ENCODE assay signal across 18 cellular contexts in the genomic region with DNA sequence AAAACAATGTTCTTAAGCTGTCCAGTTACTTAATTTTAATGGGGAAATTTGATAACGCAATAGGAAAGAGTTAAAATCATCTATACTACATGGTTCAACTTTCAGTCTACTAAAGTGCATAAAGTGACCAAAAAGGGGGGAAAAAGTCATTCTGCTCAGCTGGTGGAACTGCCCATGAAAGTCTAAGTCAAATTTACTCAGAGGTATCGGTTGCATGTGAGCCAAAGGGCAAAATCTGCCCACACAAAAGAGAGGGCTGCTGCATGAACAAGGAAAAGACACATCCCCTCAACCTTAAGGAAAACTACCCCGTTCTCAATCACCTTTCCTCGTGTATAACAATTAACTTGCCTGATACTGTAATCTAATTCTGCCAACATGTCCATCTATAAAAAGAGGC.
DNase-seq lines count a peak whose midpoint lies in the region; ATAC-seq and TF ChIP-seq lines count a peak whose summit lies in the region.
"Had no signal": no experiment of that assay in that cellular context is flagged by ENCODE, and none has a peak within 500 bp of the region (broad histone marks: within the 10 kb centered on the region; RNA-seq: fewer than 3 reads in every experiment).

No MANE protein-coding gene starts in this region.

- no peak overlapping the region for H3K9ac ChIP-seq in Karpas-422 (ENCODE audit: low read length)
- H3K9ac ChIP-seq in OCI-LY1 (ENCODE audit: low read length): no peak overlapping the region
- H3K9ac ChIP-seq: BLaER1 had no signal

- peaks cover 26% of the 10 kb centered on the region for H3K36me3 ChIP-seq in Karpas-422 (ENCODE audit: insufficient read depth, low read length)
- H3K36me3 ChIP-seq in OCI-LY1 (ENCODE audit: insufficient read depth, low read length): peaks cover 22% of the 10 kb centered on the region
- peaks cover 0 to 5% of the 10 kb centered on the region in 2 donors for H3K36me3 ChIP-seq in gastrocnemius medialis

- H3K4me2 ChIP-seq in Karpas-422 (ENCODE audit: low read depth, low read length, poor library complexity, severe bottlenecking) (no peak overlapping the region), OCI-LY1 (ENCODE audit: low read length) (no peak overlapping the region; the same call in 1 of the 2 replicates)
- H3K4me2 ChIP-seq: BLaER1 had no signal

- H3K4me1 ChIP-seq in Karpas-422 (ENCODE audit: low read length): peaks cover 92% of the 10 kb centered on the region
- peaks cover 99% of the 10 kb centered on the region for H3K4me1 ChIP-seq in OCI-LY1 (ENCODE audit: insufficient read depth, low read length, severe bottlenecking)
- H3K4me1 ChIP-seq in gastrocnemius medialis: peaks cover 35 to 67% of the 10 kb centered on the region in 2 donors

- no peaks in the 10 kb centered on the region for H3F3A ChIP-seq in OCI-LY1 (ENCODE audit: insufficient read depth, low read length)

- no peak overlapping the region for H2AFZ ChIP-seq in Karpas-422 (ENCODE audit: low read length)
- no peak overlapping the region for H2AFZ ChIP-seq in OCI-LY1 (ENCODE audit: low read length)

- no peaks in the 10 kb centered on the region for H3K27me3 ChIP-seq in Karpas-422 (ENCODE audit: low read length)
- H3K27me3 ChIP-seq in OCI-LY1 (ENCODE audit: insufficient read depth, low read length): no peaks in the 10 kb centered on the region
- no peaks in the 10 kb centered on the region for H3K27me3 ChIP-seq in gastrocnemius medialis
- H3K27me3 ChIP-seq: BLaER1 had no signal

- H4K20me1 ChIP-seq in Karpas-422 (ENCODE audit: insufficient read depth, low read depth, low read length) (no peaks in the 10 kb centered on the region), OCI-LY1 (ENCODE audit: insufficient read depth, low read length) (no peaks in the 10 kb centered on the region)

- in situ Hi-C loops in gastrocnemius medialis (cut with MboI; ENCODE audit: low sequenced_read_pairs in 4 of 4): no loop called here

- H3K9me3 ChIP-seq in Karpas-422 (ENCODE audit: low read length) (no peaks in the 10 kb centered on the region), OCI-LY1 (ENCODE audit: low read length) (no peaks in the 10 kb centered on the region), gastrocnemius medialis (no peaks in the 10 kb centered on the region)
- H3K9me3 ChIP-seq: BLaER1 had no signal

- no peak overlapping the region for H3K4me3 ChIP-seq in Karpas-422 (ENCODE audit: low read length)
- no peak overlapping the region for H3K4me3 ChIP-seq in OCI-LY1 (ENCODE audit: low read depth, low read length, poor library complexity, severe bottlenecking)
- H3K4me3 ChIP-seq in gastrocnemius medialis: no peak overlapping the region
- H3K4me3 ChIP-seq: BLaER1 had no signal

- no peak for TF ChIP-seq CTCF in OCI-LY1 (IDR thresholded peaks at IDR 0.05; ENCODE audit: low read length)
- TF ChIP-seq CTCF in gastrocnemius medialis (IDR thresholded peaks at IDR 0.05 in 4 of 5, conservative IDR thresholded peaks at IDR 0.05 in 1 of 5): no peak

- intact Hi-C loops in gastrocnemius medialis (cut with DNase I; ENCODE audit: low total_unique reads): no loop called here

- ATAC-seq in gastrocnemius medialis: no peak
- ATAC-seq: HCT116 had no signal

- no peak for TF ChIP-seq POLR2A in gastrocnemius medialis (IDR thresholded peaks at IDR 0.05)

- DNase-seq in Karpas-422 (no peak), left kidney (ENCODE audit: low read depth, low spot score) (peak; percentile 91), gastrocnemius medialis (no peak), NCI-H2227 treated with DMSO at 0.1 percent for 48 hours (lab: John Stamatoyannopoulos, UW) (no peak), DMS53 (lab: John Stamatoyannopoulos, UW) (no peak), HuH-7 (ENCODE audit: low spot score) (no peak), AG08395 (ENCODE audit: low spot score) (no peak)
- DNase-seq: AML-193; CD4-positive, alpha-beta memory T cell; DMS153; DMS79 treated with DMSO at 0.1 percent for 48 hours; GF-D8; GOT3; H7; HFFc6 had no signal

- H3K9me2 ChIP-seq in Karpas-422 (replicated peaks; ENCODE audit: insufficient read depth, low read length) (no peaks in the 10 kb centered on the region), OCI-LY1 (ENCODE audit: low read depth, low read length) (no peaks in the 10 kb centered on the region)

- peak overlapping the region; percentile 95 for H3K27ac ChIP-seq in Karpas-422 (ENCODE audit: low read length)
- H3K27ac ChIP-seq in OCI-LY1 (ENCODE audit: low read depth, low read length, poor library complexity, severe bottlenecking): peak overlapping the region; percentile 81
- peak overlapping the region in 3 of 4 donors; percentile 57 to 83 (median 70) for H3K27ac ChIP-seq in gastrocnemius medialis
- H3K27ac ChIP-seq: BLaER1 had no signal

- H3K79me2 ChIP-seq in Karpas-422 (ENCODE audit: low read length) (peaks cover 90% of the 10 kb centered on the region), OCI-LY1 (ENCODE audit: insufficient read depth, low read length) (peaks cover 14% of the 10 kb centered on the region; the same call in 1 of the 2 replicates)
